1 cellular context compared by ENCODE assay signal in the genomic region with DNA sequence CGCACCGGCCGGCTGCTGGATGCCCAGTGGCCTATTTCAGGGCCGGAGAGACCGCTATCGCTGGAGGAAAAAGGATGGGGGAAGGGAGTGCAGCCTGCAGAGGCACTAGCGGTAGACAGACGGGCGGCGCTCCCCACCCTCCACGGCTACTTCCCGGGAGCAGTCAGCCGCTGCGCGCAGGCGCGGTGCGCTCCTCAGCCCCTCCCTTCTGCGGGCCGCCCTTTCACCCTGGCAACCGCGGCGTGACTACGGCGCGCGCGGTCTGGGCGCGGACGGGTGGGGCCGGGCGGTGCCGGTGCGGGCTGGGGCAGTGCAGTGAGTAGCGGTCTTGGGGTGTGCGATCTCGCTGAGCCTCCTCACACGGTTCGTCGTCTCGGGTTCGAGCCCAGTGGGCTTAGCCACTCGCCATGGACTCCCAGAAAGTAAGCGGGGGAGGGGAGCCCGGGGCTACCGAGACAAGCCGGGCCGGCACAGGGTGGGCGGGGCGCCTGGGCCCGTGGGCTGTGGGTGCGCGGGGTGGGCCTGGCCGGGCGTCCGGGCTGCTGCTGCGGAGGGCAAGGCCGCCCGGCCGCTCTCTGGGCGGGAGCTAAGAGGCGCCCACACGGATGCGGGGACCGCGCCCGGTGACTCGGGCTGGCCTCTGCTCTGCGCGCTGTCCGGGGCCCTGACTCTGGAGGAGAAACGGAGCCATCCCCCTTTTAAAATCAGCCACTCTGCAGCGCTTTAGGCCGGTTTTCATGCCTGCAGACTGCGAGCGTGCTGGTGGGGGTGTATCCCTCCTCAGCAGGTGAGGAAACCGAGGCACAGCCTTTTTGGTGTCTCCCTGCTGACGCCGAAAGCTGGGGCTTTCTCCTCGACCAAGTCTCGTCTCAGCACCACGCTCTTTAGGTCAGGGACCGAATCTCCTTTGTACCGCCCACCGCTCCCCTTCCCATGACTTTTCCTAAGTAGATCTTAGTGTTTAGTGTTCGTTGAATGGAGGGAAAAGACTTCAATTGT.
TF ChIP-seq lines count a peak whose summit lies in the region.

A gene (plus strand): TSS at position 221 of the 999 bp plus-strand sequence. CDS start 187 bp downstream, at position 408.

TF ChIP-seq in HepG2, 621 proteins besides CTCF, POLR2A, EP300 and RAD21 (continued from another document and continues in another):
- TF ChIP-seq, protein P1, sequence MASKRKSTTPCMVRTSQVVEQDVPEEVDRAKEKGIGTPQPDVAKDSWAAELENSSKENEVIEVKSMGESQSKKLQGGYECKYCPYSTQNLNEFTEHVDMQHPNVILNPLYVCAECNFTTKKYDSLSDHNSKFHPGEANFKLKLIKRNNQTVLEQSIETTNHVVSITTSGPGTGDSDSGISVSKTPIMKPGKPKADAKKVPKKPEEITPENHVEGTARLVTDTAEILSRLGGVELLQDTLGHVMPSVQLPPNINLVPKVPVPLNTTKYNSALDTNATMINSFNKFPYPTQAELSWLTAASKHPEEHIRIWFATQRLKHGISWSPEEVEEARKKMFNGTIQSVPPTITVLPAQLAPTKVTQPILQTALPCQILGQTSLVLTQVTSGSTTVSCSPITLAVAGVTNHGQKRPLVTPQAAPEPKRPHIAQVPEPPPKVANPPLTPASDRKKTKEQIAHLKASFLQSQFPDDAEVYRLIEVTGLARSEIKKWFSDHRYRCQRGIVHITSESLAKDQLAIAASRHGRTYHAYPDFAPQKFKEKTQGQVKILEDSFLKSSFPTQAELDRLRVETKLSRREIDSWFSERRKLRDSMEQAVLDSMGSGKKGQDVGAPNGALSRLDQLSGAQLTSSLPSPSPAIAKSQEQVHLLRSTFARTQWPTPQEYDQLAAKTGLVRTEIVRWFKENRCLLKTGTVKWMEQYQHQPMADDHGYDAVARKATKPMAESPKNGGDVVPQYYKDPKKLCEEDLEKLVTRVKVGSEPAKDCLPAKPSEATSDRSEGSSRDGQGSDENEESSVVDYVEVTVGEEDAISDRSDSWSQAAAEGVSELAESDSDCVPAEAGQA (IDR thresholded peaks at IDR 0.05; ENCODE audit: low read depth): no peak
- TF ChIP-seq, protein P1 (CRISPR knock-in tag; IDR thresholded peaks at IDR 0.05; ENCODE audit: borderline replicate concordance): 0 out of 2 replicates have a peak, but pooled peaks have one; percentile 39
- TF ChIP-seq, protein P2, sequence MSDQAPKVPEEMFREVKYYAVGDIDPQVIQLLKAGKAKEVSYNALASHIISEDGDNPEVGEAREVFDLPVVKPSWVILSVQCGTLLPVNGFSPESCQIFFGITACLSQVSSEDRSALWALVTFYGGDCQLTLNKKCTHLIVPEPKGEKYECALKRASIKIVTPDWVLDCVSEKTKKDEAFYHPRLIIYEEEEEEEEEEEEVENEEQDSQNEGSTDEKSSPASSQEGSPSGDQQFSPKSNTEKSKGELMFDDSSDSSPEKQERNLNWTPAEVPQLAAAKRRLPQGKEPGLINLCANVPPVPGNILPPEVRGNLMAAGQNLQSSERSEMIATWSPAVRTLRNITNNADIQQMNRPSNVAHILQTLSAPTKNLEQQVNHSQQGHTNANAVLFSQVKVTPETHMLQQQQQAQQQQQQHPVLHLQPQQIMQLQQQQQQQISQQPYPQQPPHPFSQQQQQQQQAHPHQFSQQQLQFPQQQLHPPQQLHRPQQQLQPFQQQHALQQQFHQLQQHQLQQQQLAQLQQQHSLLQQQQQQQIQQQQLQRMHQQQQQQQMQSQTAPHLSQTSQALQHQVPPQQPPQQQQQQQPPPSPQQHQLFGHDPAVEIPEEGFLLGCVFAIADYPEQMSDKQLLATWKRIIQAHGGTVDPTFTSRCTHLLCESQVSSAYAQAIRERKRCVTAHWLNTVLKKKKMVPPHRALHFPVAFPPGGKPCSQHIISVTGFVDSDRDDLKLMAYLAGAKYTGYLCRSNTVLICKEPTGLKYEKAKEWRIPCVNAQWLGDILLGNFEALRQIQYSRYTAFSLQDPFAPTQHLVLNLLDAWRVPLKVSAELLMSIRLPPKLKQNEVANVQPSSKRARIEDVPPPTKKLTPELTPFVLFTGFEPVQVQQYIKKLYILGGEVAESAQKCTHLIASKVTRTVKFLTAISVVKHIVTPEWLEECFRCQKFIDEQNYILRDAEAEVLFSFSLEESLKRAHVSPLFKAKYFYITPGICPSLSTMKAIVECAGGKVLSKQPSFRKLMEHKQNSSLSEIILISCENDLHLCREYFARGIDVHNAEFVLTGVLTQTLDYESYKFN (CRISPR knock-in tag; conservative IDR thresholded peaks at IDR 0.05): peak; percentile 60
- TF ChIP-seq, protein P3, sequence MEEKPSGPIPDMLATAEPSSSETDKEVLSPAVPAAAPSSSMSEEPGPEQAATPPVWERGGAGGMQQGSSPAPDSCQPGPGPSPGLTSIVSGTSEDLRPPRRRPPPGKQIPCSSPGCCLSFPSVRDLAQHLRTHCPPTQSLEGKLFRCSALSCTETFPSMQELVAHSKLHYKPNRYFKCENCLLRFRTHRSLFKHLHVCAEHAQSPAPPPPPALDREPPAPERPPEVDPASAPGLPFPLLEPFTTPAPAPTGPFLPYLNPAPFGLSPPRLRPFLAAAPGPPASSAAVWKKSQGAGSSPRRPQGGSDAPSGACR (CRISPR knock-in tag; IDR thresholded peaks at IDR 0.05): peak; percentile 80; the same call in 1 of the 2 replicates
- TF ChIP-seq ERF (CRISPR knock-in tag; IDR thresholded peaks at IDR 0.05): 0 out of 2 replicates have a peak, but pooled peaks have one; percentile 8
- TF ChIP-seq SALL2 (CRISPR knock-in tag; IDR thresholded peaks at IDR 0.05): peak; percentile 86; the same call in 1 of the 2 replicates
- TF ChIP-seq NPAS2 (CRISPR knock-in tag; IDR thresholded peaks at IDR 0.05; ENCODE audit: borderline replicate concordance): no peak
- no peak for TF ChIP-seq SP2 (CRISPR knock-in tag; IDR thresholded peaks at IDR 0.05)
- TF ChIP-seq ZFP82 (CRISPR knock-in tag; IDR thresholded peaks at IDR 0.05; ENCODE audit: borderline replicate concordance): no peak; the same call in 1 of the 2 replicates
- TF ChIP-seq TOPORS (CRISPR knock-in tag; IDR thresholded peaks at IDR 0.05): peak; percentile 84; the same call in 1 of the 2 replicates
- TF ChIP-seq, protein P4, sequence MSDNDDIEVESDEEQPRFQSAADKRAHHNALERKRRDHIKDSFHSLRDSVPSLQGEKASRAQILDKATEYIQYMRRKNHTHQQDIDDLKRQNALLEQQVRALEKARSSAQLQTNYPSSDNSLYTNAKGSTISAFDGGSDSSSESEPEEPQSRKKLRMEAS (IDR thresholded peaks at IDR 0.05): peak; percentile 84
- TF ChIP-seq REPIN1 (CRISPR knock-in tag; IDR thresholded peaks at IDR 0.05; ENCODE audit: borderline replicate concordance, low read depth): peak; percentile 82; the same call in 1 of the 2 replicates
- no peak for TF ChIP-seq SRSF1 (optimal IDR thresholded peaks at IDR 0.05; ENCODE audit: low read depth, low read length)
- peak; percentile 59; the same call in 1 of the 2 replicates for TF ChIP-seq ZNF264 (CRISPR knock-in tag; IDR thresholded peaks at IDR 0.05)
- TF ChIP-seq NCOR1 (IDR thresholded peaks at IDR 0.05; ENCODE audit: borderline replicate concordance, low read length): peak; percentile 45; the same call in 1 of the 2 replicates
- TF ChIP-seq, protein P5, sequence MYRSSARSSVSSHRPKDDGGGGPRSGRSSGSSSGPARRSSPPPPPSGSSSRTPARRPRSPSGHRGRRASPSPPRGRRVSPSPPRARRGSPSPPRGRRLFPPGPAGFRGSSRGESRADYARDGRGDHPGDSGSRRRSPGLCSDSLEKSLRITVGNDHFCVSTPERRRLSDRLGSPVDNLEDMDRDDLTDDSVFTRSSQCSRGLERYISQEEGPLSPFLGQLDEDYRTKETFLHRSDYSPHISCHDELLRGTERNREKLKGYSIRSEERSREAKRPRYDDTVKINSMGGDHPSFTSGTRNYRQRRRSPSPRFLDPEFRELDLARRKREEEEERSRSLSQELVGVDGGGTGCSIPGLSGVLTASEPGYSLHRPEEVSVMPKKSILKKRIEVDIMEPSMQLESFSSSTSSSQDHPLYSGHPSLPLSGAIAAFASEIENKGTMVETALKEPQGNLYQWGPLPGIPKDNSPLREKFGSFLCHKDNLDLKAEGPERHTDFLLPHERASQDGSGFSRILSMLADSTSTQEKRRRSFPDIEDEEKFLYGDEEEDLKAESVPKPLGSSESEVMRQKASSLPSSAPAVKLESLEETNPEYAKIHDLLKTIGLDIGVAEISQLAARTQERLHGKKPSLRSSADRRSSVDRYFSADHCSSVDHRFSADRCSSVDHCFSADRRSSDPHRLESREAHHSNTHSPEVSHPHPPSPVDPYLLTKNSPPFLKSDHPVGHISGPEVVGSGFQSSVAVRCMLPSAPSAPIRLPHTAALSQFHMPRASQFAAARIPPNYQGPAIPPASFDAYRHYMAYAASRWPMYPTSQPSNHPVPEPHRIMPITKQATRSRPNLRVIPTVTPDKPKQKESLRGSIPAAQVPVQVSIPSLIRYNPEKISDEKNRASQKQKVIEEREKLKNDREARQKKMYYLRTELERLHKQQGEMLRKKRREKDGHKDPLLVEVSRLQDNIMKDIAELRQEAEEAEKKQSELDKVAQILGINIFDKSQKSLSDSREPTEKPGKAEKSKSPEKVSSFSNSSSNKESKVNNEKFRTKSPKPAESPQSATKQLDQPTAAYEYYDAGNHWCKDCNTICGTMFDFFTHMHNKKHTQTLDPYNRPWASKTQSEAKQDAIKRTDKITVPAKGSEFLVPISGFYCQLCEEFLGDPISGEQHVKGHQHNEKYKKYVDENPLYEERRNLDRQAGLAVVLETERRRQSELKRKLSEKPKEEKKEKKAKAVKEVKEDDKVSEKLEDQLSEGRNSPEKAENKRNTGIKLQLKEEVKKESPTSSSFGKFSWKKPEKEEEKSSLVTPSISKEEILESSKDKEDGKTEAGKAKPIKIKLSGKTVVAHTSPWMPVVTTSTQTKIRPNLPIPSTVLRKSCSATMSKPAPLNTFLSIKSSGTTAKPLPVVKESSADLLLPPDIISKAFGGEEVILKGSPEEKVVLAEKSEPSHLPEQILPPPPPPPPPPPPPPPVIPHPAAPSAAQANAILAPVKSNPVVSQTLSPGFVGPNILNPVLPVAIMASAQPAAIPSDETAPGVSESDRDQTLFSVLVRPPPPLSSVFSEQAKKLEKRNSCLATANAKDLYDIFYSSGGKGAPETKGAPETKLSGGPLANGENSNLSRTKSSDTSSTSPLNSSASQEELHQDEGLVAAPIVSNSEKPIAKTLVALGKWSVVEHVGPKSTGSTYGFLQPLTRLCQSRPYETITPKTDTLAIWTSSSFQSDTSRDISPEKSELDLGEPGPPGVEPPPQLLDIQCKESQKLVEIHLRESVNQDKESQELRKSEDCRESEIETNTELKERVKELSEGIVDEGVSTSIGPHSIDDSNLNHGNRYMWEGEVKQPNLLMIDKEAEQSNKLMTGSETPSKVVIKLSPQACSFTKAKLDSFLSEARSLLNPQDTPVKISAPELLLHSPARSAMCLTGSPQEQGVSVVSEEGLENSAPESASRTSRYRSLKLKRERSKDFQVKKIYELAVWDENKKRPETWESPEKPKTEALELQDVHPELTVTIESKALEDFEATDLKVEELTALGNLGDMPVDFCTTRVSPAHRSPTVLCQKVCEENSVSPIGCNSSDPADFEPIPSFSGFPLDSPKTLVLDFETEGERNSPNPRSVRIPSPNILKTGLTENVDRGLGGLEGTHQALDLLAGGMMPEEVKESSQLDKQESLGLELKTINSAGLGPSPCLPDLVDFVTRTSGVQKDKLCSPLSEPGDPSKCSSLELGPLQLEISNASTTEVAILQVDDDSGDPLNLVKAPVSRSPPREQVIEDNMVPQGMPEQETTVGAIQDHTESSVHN (CRISPR knock-in tag; IDR thresholded peaks at IDR 0.05): no peak; the same call in 1 of the 2 replicates
- TF ChIP-seq NFYB (CRISPR knock-in tag; IDR thresholded peaks at IDR 0.05): no peak
- no peak for TF ChIP-seq SMARCC2 (IDR thresholded peaks at IDR 0.05)
- TF ChIP-seq, protein P6, sequence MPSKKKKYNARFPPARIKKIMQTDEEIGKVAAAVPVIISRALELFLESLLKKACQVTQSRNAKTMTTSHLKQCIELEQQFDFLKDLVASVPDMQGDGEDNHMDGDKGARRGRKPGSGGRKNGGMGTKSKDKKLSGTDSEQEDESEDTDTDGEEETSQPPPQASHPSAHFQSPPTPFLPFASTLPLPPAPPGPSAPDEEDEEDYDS (CRISPR knock-in tag; IDR thresholded peaks at IDR 0.05): 0 out of 2 replicates have a peak, but pooled peaks have one; percentile 36
- no peak; the same call in 1 of the 2 replicates for TF ChIP-seq ADNP (CRISPR knock-in tag; IDR thresholded peaks at IDR 0.05)
- no peak for TF ChIP-seq ZNF251 (CRISPR knock-in tag; IDR thresholded peaks at IDR 0.05)
- TF ChIP-seq, protein P7, sequence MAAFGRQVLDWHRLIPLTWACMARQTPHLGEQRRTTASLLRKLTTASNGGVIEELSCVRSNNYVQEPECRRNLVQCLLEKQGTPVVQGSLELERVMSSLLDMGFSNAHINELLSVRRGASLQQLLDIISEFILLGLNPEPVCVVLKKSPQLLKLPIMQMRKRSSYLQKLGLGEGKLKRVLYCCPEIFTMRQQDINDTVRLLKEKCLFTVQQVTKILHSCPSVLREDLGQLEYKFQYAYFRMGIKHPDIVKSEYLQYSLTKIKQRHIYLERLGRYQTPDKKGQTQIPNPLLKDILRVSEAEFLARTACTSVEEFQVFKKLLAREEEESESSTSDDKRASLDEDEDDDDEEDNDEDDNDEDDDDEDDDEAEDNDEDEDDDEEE (CRISPR knock-in tag; IDR thresholded peaks at IDR 0.05): peak; percentile 73; the same call in 1 of the 2 replicates
- peak; percentile 56; the same call in 1 of the 2 replicates for TF ChIP-seq SP4 (CRISPR knock-in tag; IDR thresholded peaks at IDR 0.05)
